19 cellular contexts compared by ENCODE assay signal in genomic region chr11:76228122-76229000, GRCh38. TPM values are rescaled to one million over a fixed set of nuclear protein-coding genes. Genes with fewer than 3 reads are reported as not detected.
A peak's percentile ranks its signal among the peaks of the same experiment; 100 is the strongest.
DNase-seq lines count a peak whose midpoint lies in the region; ATAC-seq and TF ChIP-seq lines count a peak whose summit lies in the region.
"Had no signal": no experiment of that assay in that cellular context is flagged by ENCODE, and none has a peak within 500 bp of the region (broad histone marks: within the 10 kb centered on the region; RNA-seq: fewer than 3 reads in every experiment).

No MANE protein-coding gene starts in this region.

- H3K4me3 ChIP-seq in right cardiac atrium (ENCODE audit: low read length) (no peak overlapping the region), right atrium auricular region (no peak overlapping the region), mucosa of descending colon (no peak overlapping the region)
- H3K4me3 ChIP-seq: GM12878, SJCRH30 had no signal

- intact Hi-C loops in right cardiac atrium (cut with DNase I) (no loop called here), mucosa of descending colon (cut with DNase I, micrococcal nuclease) (no loop called here)

- H3K4me1 ChIP-seq in right cardiac atrium (ENCODE audit: control insufficient read depth, insufficient read depth, low read length) (no peaks in the 10 kb centered on the region), right atrium auricular region (no peaks in the 10 kb centered on the region), mucosa of descending colon (ENCODE audit: low read depth) (peaks cover 8% of the 10 kb centered on the region)

- H3K9me3 ChIP-seq in right cardiac atrium (ENCODE audit: control insufficient read depth, low read length): no peaks in the 10 kb centered on the region
- no peaks in the 10 kb centered on the region for H3K9me3 ChIP-seq in right atrium auricular region
- no peaks in the 10 kb centered on the region for H3K9me3 ChIP-seq in mucosa of descending colon
- H3K9me3 ChIP-seq: Caco-2, SJCRH30 had no signal

- H3K27me3 ChIP-seq in right cardiac atrium (ENCODE audit: control insufficient read depth, insufficient read depth): no peaks in the 10 kb centered on the region
- no peaks in the 10 kb centered on the region for H3K27me3 ChIP-seq in right atrium auricular region
- H3K27me3 ChIP-seq: SJCRH30 had no signal

- ATAC-seq in right cardiac atrium: no peak
- peak; percentile 51 for ATAC-seq in mucosa of descending colon
- no peak for ATAC-seq in HG02981 (IDR thresholded peaks at IDR 0.05; ENCODE audit: unreplicated experiment)
- no peak for ATAC-seq in GM19351 (IDR thresholded peaks at IDR 0.05; ENCODE audit: unreplicated experiment)
- ATAC-seq in HG02642 (IDR thresholded peaks at IDR 0.05; ENCODE audit: poor library complexity, unreplicated experiment): no peak
- ATAC-seq: GM12878, HCT116 had no signal

- no peaks in the 10 kb centered on the region for H3K36me3 ChIP-seq in right atrium auricular region
- H3K36me3 ChIP-seq in mucosa of descending colon (ENCODE audit: low read depth): no peaks in the 10 kb centered on the region
- H3K36me3 ChIP-seq: SJCRH30 had no signal

- TF ChIP-seq CTCF in right atrium auricular region (IDR thresholded peaks at IDR 0.05) (no peak), mucosa of descending colon (IDR thresholded peaks at IDR 0.05) (no peak)

- H3K27ac ChIP-seq in right cardiac atrium (ENCODE audit: low read length) (no peak overlapping the region), right atrium auricular region (no peak overlapping the region)
- H3K27ac ChIP-seq: C4-2B, SJCRH30 had no signal

- 79% methylated on average over 20 of the region's 20 CpGs for WGBS in right cardiac atrium

- DNase-seq in right cardiac atrium (peak; percentile 11 to 51 (median 39)), right atrium auricular region (ENCODE audit: low spot score) (no peak), fibroblast of peridontal ligament (ENCODE audit: extremely low read depth) (peak; percentile 18), mucosa of descending colon (peak in 1 of 3 donors; percentile 38), NCI-H345 treated with DMSO at 0.1 percent for 48 hours (lab: John Stamatoyannopoulos, UW; ENCODE audit: unreplicated experiment) (no peak)
- DNase-seq: Caco-2, DMS53, Karpas-422, MM.1S, NCI-H1417, NCI-H1930, NCI-H510A treated with DMSO at 0.1 percent for 48 hours, SJCRH30 had no signal

RNA-seq across cellular contexts. Expression of gene WNT11, which starts 22.1 kb away (rescaled TPM):
- total RNA-seq in right cardiac atrium (1 to 10 TPM; 2.1 to 7.1 (median 3.3) TPM), right atrium auricular region (1 to 10 TPM; 1.6 to 6.8 TPM), mucosa of descending colon (1 to 10 TPM; 3.4 to 5.7 (median 5.2) TPM)
- 2.9 TPM for polyA plus RNA-seq in right cardiac atrium
- total RNA-seq: GM12878 had no signal

Comparison
In these comparisons a context has a peak if more than half of its experiments do, and no peak if none do; other contexts are left out.
1. DNase-seq: peak in right cardiac atrium (3 of 3) and fibroblast of peridontal ligament (single experiment); none in right atrium auricular region (single experiment) and NCI-H345 treated with DMSO at 0.1 percent for 48 hours (single experiment).